In the genomic region with DNA sequence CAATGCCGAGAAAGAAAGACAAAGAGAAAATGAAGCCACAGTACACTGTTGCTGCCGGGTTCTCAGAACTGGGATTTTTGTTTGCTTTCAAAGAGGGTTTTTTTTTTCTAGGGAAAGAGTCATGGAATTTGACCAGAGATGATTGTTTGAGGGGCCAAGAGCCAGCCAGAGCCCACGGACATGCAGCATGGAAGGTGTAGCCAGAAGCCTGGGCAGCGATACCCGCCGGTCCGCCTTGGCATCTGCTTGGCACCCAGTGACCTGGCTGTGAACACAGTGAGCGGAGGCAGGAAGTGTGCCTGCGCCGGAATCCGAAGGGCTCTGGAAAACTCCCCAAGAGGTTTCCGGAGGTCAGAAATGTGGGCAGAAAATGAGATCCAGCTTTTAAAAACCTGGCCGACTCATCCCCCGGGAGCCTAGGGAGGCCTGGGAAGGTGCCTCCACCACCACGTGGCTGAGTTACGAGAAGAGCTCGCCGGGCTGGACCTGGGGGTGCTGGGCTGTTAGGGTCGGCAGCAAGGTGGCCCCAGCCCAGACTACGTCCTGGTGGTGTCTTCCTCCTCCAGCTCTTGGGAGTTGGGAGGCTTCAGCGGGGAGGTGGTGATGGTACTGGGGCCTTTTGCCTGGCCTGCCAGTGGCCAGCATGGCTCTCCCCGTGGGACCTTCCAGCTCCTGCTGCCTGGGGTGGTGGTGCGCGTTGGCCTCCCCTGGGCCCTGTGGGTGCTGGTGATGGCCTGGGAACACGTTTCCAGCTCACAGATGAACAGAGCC, we compare ENCODE assay signal across 12 cellular contexts.
A peak's percentile ranks its signal among the peaks of the same experiment; 100 is the strongest.
DNase-seq lines count a peak whose midpoint lies in the region; ATAC-seq and TF ChIP-seq lines count a peak whose summit lies in the region.
"Had no signal": no experiment of that assay in that cellular context is flagged by ENCODE, and none has a peak within 500 bp of the region (broad histone marks: within the 10 kb centered on the region; RNA-seq: fewer than 3 reads in every experiment).

No MANE protein-coding gene starts in this region.

- H3K27ac ChIP-seq in body of pancreas: peak overlapping the region; percentile 87 to 99 (median 94)
- peak overlapping the region; percentile 94 to 98 (median 97) for H3K27ac ChIP-seq in gastrocnemius medialis

- H3K36me3 ChIP-seq in body of pancreas (replicated peaks in 1 of 2; ENCODE audit: insufficient read depth in 1 of 2, low read depth in 2 of 2) (no peaks in the 10 kb centered on the region), gastrocnemius medialis (no peaks in the 10 kb centered on the region)

- TF ChIP-seq CTCF in body of pancreas (IDR thresholded peaks at IDR 0.05): no peak
- no peak for TF ChIP-seq CTCF in gastrocnemius medialis (IDR thresholded peaks at IDR 0.05 in 4 of 5, conservative IDR thresholded peaks at IDR 0.05 in 1 of 5)
- TF ChIP-seq CTCF in GM20000 (IDR thresholded peaks at IDR 0.05; ENCODE audit: extremely low read depth, missing control alignments): no peak

- ATAC-seq in body of pancreas: peak; percentile 12
- peak; percentile 26 for ATAC-seq in left ventricle myocardium superior
- ATAC-seq in gastrocnemius medialis: peak; percentile 39
- ATAC-seq in HG03097 (IDR thresholded peaks at IDR 0.05; ENCODE audit: low FRiP score, unreplicated experiment): no peak
- ATAC-seq: effector memory CD8-positive, alpha-beta T cell had no signal

- intact Hi-C loops in body of pancreas (cut with DNase I) (no loop called here), left ventricle myocardium superior (cut with micrococcal nuclease) (no loop called here), gastrocnemius medialis (cut with DNase I; ENCODE audit: low total_unique reads) (loop anchor here (1.0 to 2.0 kb wide), 2 partner anchors 18 to 53 kb away; no protein-coding TSS in a partner anchor)

- H3K27me3 ChIP-seq in body of pancreas: no peaks in the 10 kb centered on the region
- H3K27me3 ChIP-seq in gastrocnemius medialis: no peaks in the 10 kb centered on the region

- H3K4me3 ChIP-seq in body of pancreas (no peak overlapping the region), gastrocnemius medialis (peak overlapping the region; percentile 20 to 44 (median 40))

- peak; percentile 92 for DNase-seq in EH (ENCODE audit: low read depth)
- DNase-seq in body of pancreas: peak; percentile 65 to 86 (median 74)
- peak; percentile 73 for DNase-seq in left ventricle myocardium superior
- DNase-seq in gastrocnemius medialis: peak; percentile 77 to 87
- DNase-seq in activated CD4-positive, alpha-beta T cell treated with anti-CD3 and anti-CD28 coated beads for 1 hour: no peak
- DNase-seq in GM20000 (ENCODE audit: low spot score): no peak
- DNase-seq in NOMO-1 treated with dmso at 0.1 percent for 144 hours (lab: John Stamatoyannopoulos, UW; ENCODE audit: unreplicated experiment): no peak
- DNase-seq: activated CD4-positive, alpha-beta T cell treated with anti-CD3 and anti-CD28 coated beads for 48 hours; effector memory CD8-positive, alpha-beta T cell; NCI-H748 treated with DMSO at 0.1 percent for 48 hours had no signal

- H3K4me1 ChIP-seq in body of pancreas (peaks cover 100% of the 10 kb centered on the region), gastrocnemius medialis (peaks cover 97 to 100% of the 10 kb centered on the region in 2 donors)

- in situ Hi-C loops in gastrocnemius medialis (cut with MboI; ENCODE audit: low sequenced_read_pairs in 4 of 4): no loop called here

- H3K9me3 ChIP-seq in body of pancreas: no peaks in the 10 kb centered on the region
- H3K9me3 ChIP-seq in gastrocnemius medialis: no peaks in the 10 kb centered on the region
- H3K9me3 ChIP-seq: Caco-2 had no signal

- TF ChIP-seq POLR2A in body of pancreas (IDR thresholded peaks at IDR 0.05) (no peak), gastrocnemius medialis (IDR thresholded peaks at IDR 0.05) (peak in 1 of 2 donors; percentile 35)

- WGBS in body of pancreas, 2 donors: 5 to 29% methylated on average over 20 to 25 of the region's 25 CpGs

Comparison
In these comparisons a context has a peak if more than half of its experiments do, and no peak if none do; other contexts are left out.
1. DNase-seq: peak in EH (single experiment), body of pancreas (4 of 4), left ventricle myocardium superior (single experiment) and gastrocnemius medialis (2 of 2); none in activated CD4-positive, alpha-beta T cell treated with anti-CD3 and anti-CD28 coated beads for 1 hour (single experiment), GM20000 (single experiment) and NOMO-1 treated with dmso at 0.1 percent for 144 hours (single experiment).
2. H3K4me3 ChIP-seq: peak in gastrocnemius medialis (4 of 4); none in body of pancreas (0 of 2).